In the genomic region with DNA sequence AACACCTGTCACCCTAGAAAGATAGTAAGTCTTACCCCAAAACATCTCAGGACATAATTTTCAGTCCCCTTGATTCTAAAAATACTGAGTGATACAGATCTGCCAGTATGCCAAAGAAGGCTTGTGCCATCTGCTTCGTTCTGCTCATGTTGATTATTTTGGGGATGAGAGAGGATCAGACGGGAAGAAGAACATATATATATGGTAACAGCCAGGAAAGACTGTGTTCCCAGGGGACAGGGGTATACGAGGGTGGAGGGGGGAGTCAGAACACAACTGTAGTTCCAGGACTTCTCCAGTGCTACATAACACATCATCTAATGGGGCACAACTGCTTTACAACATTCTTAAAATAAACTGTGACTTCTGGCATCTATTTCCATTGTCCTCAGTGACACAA, we compare ENCODE assay signal across 25 cellular contexts.
"Had no signal": no experiment of that assay in that cellular context is flagged by ENCODE, and none has a peak within 500 bp of the region (broad histone marks: within the 10 kb centered on the region; RNA-seq: fewer than 3 reads in every experiment).

No MANE protein-coding gene starts in this region.

- H3K9ac ChIP-seq: parathyroid adenoma had no signal

- H2AFZ ChIP-seq: parathyroid adenoma had no signal

- H3K36me3 ChIP-seq: gastrocnemius medialis, transverse colon, upper lobe of right lung, uterus had no signal

- DNase-seq: caudate nucleus; effector CD8-positive, alpha-beta T cell; endodermal cell; foreskin fibroblast; gastrocnemius medialis; head of caudate nucleus; left cardiac atrium; mesenchymal stem cell; midbrain; naive thymus-derived CD4-positive, alpha-beta T cell; nephron progenitor cell; stimulated activated CD4-positive, alpha-beta T cell treated with anti-CD3 and anti-CD28 coated beads, Interleukin-2, amount 100 ng/mL, for 24 hours; stimulated activated CD4-positive, alpha-beta T cell treated with anti-CD3 and anti-CD28 coated beads, Interleukin-4, amount 100 ng/mL, for 24 hours; stimulated activated naive CD8-positive, alpha-beta T cell treated with anti-CD3 and anti-CD28 coated beads, Interleukin-15, Interleukin-2, amounts not matched to agents 100 U/mL and 50 U/mL, for 24 hours; transverse colon; upper lobe of right lung; uterus had no signal

- H3K79me2 ChIP-seq: parathyroid adenoma had no signal

- H3K4me1 ChIP-seq: gastrocnemius medialis, parathyroid adenoma, suprapubic skin, uterus had no signal

- ATAC-seq: esophagus mucosa; gastrocnemius medialis; left cardiac atrium; naive thymus-derived CD4-positive, alpha-beta T cell; sciatic nerve; stimulated activated effector memory CD8-positive, alpha-beta T cell treated with anti-CD3 and anti-CD28 coated beads, Interleukin-12 subunit alpha, Interleukin-12 subunit beta, amount 100 ng/mL, for 72 hours; stimulated activated naive CD8-positive, alpha-beta T cell treated with anti-CD3 and anti-CD28 coated beads, Interleukin-15, Interleukin-2, amounts not matched to agents 100 U/mL and 50 U/mL, for 24 hours had no signal

- H3K9me3 ChIP-seq: gastrocnemius medialis, left lung, suprapubic skin, transverse colon, upper lobe of right lung, uterus had no signal

- H3K27ac ChIP-seq: epithelial cell of prostate, gastrocnemius medialis, parathyroid adenoma, suprapubic skin, upper lobe of right lung, uterus had no signal

- H3K27me3 ChIP-seq: dorsolateral prefrontal cortex, gastrocnemius medialis, left lung, suprapubic skin, transverse colon, upper lobe of right lung, uterus had no signal

- H3K4me3 ChIP-seq: dorsolateral prefrontal cortex, gastrocnemius medialis, left lung, suprapubic skin, transverse colon, upper lobe of right lung, uterus had no signal
